Comparison of ENCODE assay signal across 1 cellular context in the genomic region with DNA sequence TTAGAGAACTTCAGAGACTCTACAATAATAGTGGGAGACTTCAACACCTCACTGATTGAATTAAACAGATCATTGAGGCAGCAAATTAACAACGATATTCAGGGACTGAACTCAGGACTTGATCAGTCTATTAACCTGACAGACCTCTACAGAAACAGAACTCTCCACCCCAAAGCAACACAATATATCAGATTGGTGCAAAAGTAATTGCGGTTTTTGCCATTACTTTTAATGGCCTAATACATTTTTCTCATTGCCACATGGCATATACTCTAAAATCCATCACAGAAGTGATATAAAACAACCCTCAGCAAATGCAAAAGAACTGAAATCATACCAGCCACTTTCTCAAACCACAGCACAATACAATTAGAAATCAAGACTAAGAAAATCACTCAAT.
A peak's percentile ranks its signal among the peaks of the same experiment; 100 is the strongest.
TF ChIP-seq lines count a peak whose summit lies in the region.

No MANE protein-coding gene starts in this region.

TF ChIP-seq in HepG2, 621 proteins besides CTCF, POLR2A, EP300 and RAD21 (continued from another document):
- TF ChIP-seq, protein P1, sequence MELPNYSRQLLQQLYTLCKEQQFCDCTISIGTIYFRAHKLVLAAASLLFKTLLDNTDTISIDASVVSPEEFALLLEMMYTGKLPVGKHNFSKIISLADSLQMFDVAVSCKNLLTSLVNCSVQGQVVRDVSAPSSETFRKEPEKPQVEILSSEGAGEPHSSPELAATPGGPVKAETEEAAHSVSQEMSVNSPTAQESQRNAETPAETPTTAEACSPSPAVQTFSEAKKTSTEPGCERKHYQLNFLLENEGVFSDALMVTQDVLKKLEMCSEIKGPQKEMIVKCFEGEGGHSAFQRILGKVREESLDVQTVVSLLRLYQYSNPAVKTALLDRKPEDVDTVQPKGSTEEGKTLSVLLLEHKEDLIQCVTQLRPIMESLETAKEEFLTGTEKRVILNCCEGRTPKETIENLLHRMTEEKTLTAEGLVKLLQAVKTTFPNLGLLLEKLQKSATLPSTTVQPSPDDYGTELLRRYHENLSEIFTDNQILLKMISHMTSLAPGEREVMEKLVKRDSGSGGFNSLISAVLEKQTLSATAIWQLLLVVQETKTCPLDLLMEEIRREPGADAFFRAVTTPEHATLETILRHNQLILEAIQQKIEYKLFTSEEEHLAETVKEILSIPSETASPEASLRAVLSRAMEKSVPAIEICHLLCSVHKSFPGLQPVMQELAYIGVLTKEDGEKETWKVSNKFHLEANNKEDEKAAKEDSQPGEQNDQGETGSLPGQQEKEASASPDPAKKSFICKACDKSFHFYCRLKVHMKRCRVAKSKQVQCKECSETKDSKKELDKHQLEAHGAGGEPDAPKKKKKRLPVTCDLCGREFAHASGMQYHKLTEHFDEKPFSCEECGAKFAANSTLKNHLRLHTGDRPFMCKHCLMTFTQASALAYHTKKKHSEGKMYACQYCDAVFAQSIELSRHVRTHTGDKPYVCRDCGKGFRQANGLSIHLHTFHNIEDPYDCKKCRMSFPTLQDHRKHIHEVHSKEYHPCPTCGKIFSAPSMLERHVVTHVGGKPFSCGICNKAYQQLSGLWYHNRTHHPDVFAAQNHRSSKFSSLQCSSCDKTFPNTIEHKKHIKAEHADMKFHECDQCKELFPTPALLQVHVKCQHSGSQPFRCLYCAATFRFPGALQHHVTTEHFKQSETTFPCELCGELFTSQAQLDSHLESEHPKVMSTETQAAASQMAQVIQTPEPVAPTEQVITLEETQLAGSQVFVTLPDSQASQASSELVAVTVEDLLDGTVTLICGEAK (IDR thresholded peaks at IDR 0.05) = peak; percentile 81
- TF ChIP-seq, protein P1 (CRISPR knock-in tag; IDR thresholded peaks at IDR 0.05) = no peak
